In the genomic region with DNA sequence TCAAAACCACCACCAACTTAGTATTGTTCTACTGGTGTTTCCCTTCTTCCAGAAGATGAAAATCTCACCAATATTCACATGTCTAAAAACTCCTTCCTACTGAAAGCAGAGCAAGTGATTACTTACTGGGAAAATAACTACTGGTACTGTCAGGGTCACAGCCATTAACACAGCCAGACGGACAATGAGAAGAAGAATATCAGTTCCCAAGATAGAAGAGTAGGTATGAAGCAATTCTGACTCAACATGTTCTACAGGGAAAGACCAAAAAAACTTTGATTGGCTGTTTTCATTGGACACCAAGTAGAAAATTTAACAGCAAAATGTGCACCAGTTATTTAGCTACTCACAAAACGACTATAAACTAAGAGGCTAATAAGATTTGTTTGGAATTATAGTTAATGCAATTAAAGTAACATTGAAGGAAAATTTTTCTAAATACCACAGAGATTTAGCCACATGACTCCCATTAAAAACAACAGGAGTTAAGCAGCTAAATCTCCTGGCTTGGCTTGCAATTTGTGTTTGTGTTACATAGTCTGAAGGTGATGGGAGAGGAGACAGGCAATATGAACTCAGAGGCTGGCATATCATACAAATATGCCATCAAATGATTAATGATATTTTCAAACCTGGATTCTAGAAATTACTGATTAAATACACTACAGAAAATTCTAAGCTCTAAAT, we compare ENCODE assay signal across 11 cellular contexts. TPM values are rescaled to one million over a fixed set of nuclear protein-coding genes. Genes with fewer than 3 reads are reported as not detected.
DNase-seq lines count a peak whose midpoint lies in the region; FAIRE-seq and TF ChIP-seq lines count a peak whose summit lies in the region.
"Had no signal": no experiment of that assay in that cellular context is flagged by ENCODE, and none has a peak within 500 bp of the region (broad histone marks: within the 10 kb centered on the region; RNA-seq: fewer than 3 reads in every experiment).

No MANE protein-coding gene starts in this region.

- peaks cover 40% of the 10 kb centered on the region for H4K20me1 ChIP-seq in keratinocyte (ENCODE audit: control insufficient read depth, extremely low read depth, insufficient read depth, low read length)

- intact Hi-C loops in MCF 10A (cut with micrococcal nuclease) (no loop called here), breast epithelium (cut with DNase I; ENCODE audit: low total_unique reads) (no loop called here)
- intact Hi-C loops in activated T-helper 1 cell treated with anti-CD3 and anti-CD28 coated beads, Interleukin-12 subunit alpha, Interleukin-12 subunit beta, Interleukin-2, Interleukin-4 antibody, amounts not matched to agents 30 ng/mL and 10 ng/mL and 1 ng/mL, durations not matched to agents 14 hours and 24 hours and 36 hours (cut with micrococcal nuclease) = loop anchor here (5.0 kb wide), 1 partner anchor 236 kb away; no protein-coding TSS in a partner anchor

- H3K36me3 ChIP-seq in breast epithelium (peaks cover 29% of the 10 kb centered on the region), keratinocyte (ENCODE audit: control insufficient read depth in 2 of 2, extremely low read depth in 1 of 2, insufficient read depth in 2 of 2, low read length in 2 of 2) (peaks cover 26 to 56% of the 10 kb centered on the region in 2 experiments), urinary bladder (ENCODE audit: insufficient read depth) (peaks cover 18% of the 10 kb centered on the region)

- no peaks in the 10 kb centered on the region for H3K27me3 ChIP-seq in breast epithelium
- no peaks in the 10 kb centered on the region for H3K27me3 ChIP-seq in keratinocyte (ENCODE audit: control insufficient read depth, extremely low read depth, insufficient read depth, low read length)
- H3K27me3 ChIP-seq: BLaER1 treated with 17β-estradiol and CSF1 and Interleukin-3, amounts not matched to agents 10 nM and 100 nM had no signal

- FAIRE-seq in keratinocyte (lab: Jason Lieb, UNC) = no peak
- FAIRE-seq: colon had no signal

- no peak overlapping the region for H3K4me3 ChIP-seq in breast epithelium
- no peak overlapping the region for H3K4me3 ChIP-seq in keratinocyte (ENCODE audit: control insufficient read depth in 2 of 3, extremely low read depth in 1 of 3, insufficient read depth in 2 of 3, low read depth in 1 of 3, low read length in 3 of 3)
- H3K4me3 ChIP-seq in urinary bladder (ENCODE audit: low read depth, low read length) = no peak overlapping the region
- H3K4me3 ChIP-seq: BLaER1 treated with 17β-estradiol and CSF1 and Interleukin-3, amounts not matched to agents 10 nM and 100 nM had no signal

- no peaks in the 10 kb centered on the region for H3K9me3 Mint-ChIP-seq in MCF 10A (ENCODE audit: unreplicated experiment)
- no peaks in the 10 kb centered on the region for H3K9me3 Mint-ChIP-seq in activated T-helper 1 cell treated with anti-CD3 and anti-CD28 coated beads, Interleukin-12 subunit alpha, Interleukin-12 subunit beta, Interleukin-2, Interleukin-4 antibody, amounts not matched to agents 30 ng/mL and 10 ng/mL and 1 ng/mL, durations not matched to agents 14 hours and 24 hours and 36 hours

- WGBS in urinary bladder = 48% methylated on average over 2 of the region's 2 CpGs

- H3K36me3 Mint-ChIP-seq in MCF 10A (ENCODE audit: insufficient read depth, unreplicated experiment) = peaks cover 100% of the 10 kb centered on the region
- H3K36me3 Mint-ChIP-seq in activated T-helper 1 cell treated with anti-CD3 and anti-CD28 coated beads, Interleukin-12 subunit alpha, Interleukin-12 subunit beta, Interleukin-2, Interleukin-4 antibody, amounts not matched to agents 30 ng/mL and 10 ng/mL and 1 ng/mL, durations not matched to agents 14 hours and 24 hours and 36 hours (ENCODE audit: low read depth) = peaks cover 80% of the 10 kb centered on the region

- no peak overlapping the region for H3K4me2 ChIP-seq in keratinocyte (ENCODE audit: control insufficient read depth, extremely low read depth, insufficient read depth, low read depth, low read length)

- peaks cover 0 to 9% of the 10 kb centered on the region in 2 donors for H3K4me1 ChIP-seq in breast epithelium
- peaks cover 50% of the 10 kb centered on the region for H3K4me1 ChIP-seq in keratinocyte (ENCODE audit: control insufficient read depth, extremely low read depth, insufficient read depth, low read length)
- H3K4me1 ChIP-seq in urinary bladder (ENCODE audit: insufficient read depth) = peaks cover 1% of the 10 kb centered on the region

- H3K9me3 ChIP-seq in breast epithelium (no peaks in the 10 kb centered on the region), keratinocyte (ENCODE audit: control insufficient read depth, low read depth, low read length) (no peaks in the 10 kb centered on the region)
- H3K9me3 ChIP-seq: BLaER1 treated with 17β-estradiol and CSF1 and Interleukin-3, amounts not matched to agents 10 nM and 100 nM had no signal

- TF ChIP-seq POLR2A in breast epithelium (IDR thresholded peaks at IDR 0.05) = no peak

- peaks cover 25% of the 10 kb centered on the region for H3K4me1 Mint-ChIP-seq in MCF 10A (ENCODE audit: insufficient read depth, unreplicated experiment)
- H3K4me1 Mint-ChIP-seq in activated T-helper 1 cell treated with anti-CD3 and anti-CD28 coated beads, Interleukin-12 subunit alpha, Interleukin-12 subunit beta, Interleukin-2, Interleukin-4 antibody, amounts not matched to agents 30 ng/mL and 10 ng/mL and 1 ng/mL, durations not matched to agents 14 hours and 24 hours and 36 hours (ENCODE audit: low read depth) = peaks cover 60% of the 10 kb centered on the region

- TF ChIP-seq CTCF in MCF 10A (IDR thresholded peaks at IDR 0.05; ENCODE audit: unreplicated experiment) = no peak
- no peak for TF ChIP-seq CTCF in breast epithelium (IDR thresholded peaks at IDR 0.05)
- no peak for TF ChIP-seq CTCF in keratinocyte (optimal IDR thresholded peaks at IDR 0.05 in 1 of 3, IDR thresholded peaks at IDR 0.05 in 1 of 3, conservative IDR thresholded peaks at IDR 0.05 in 1 of 3; ENCODE audit: extremely low read depth in 1 of 3, insufficient read depth in 2 of 3, low read length in 3 of 3)

- peak overlapping the region; percentile 48 for H3K4me3 Mint-ChIP-seq in MCF 10A (ENCODE audit: unreplicated experiment)
- no peak overlapping the region for H3K4me3 Mint-ChIP-seq in activated T-helper 1 cell treated with anti-CD3 and anti-CD28 coated beads, Interleukin-12 subunit alpha, Interleukin-12 subunit beta, Interleukin-2, Interleukin-4 antibody, amounts not matched to agents 30 ng/mL and 10 ng/mL and 1 ng/mL, durations not matched to agents 14 hours and 24 hours and 36 hours

- H2AFZ ChIP-seq in keratinocyte (ENCODE audit: control insufficient read depth, low read length) = no peak overlapping the region

- CTCF ChIA-PET in MCF 10A (lab: Yijun Ruan, JAX) = interaction anchor here (0.6 to 1.1 kb wide), 4 partner anchors 99 to 211 kb away, joined by 3 read pairs; no protein-coding TSS in a partner anchor

- H3K9me1 ChIP-seq in keratinocyte (ENCODE audit: control insufficient read depth, extremely low read depth, insufficient read depth, low read length) = no peaks in the 10 kb centered on the region

- dilution Hi-C loops in keratinocyte (cut with MboI; ENCODE audit: extremely low pct_ligation_motif_present, low sequenced_read_pairs) = no loop called here

- no peak overlapping the region for H3K9ac ChIP-seq in keratinocyte (ENCODE audit: control insufficient read depth, extremely low read depth, insufficient read depth, low read length)
- H3K9ac ChIP-seq: BLaER1 treated with 17β-estradiol and CSF1 and Interleukin-3, amounts not matched to agents 10 nM and 100 nM had no signal

- H3K27me3 Mint-ChIP-seq in MCF 10A (ENCODE audit: insufficient read depth, unreplicated experiment) = no peaks in the 10 kb centered on the region
- H3K27me3 Mint-ChIP-seq in activated T-helper 1 cell treated with anti-CD3 and anti-CD28 coated beads, Interleukin-12 subunit alpha, Interleukin-12 subunit beta, Interleukin-2, Interleukin-4 antibody, amounts not matched to agents 30 ng/mL and 10 ng/mL and 1 ng/mL, durations not matched to agents 14 hours and 24 hours and 36 hours (ENCODE audit: insufficient read depth) = no peaks in the 10 kb centered on the region

- H3K27ac Mint-ChIP-seq in MCF 10A (ENCODE audit: low read depth, unreplicated experiment) = peak overlapping the region; percentile 85
- H3K27ac Mint-ChIP-seq in activated T-helper 1 cell treated with anti-CD3 and anti-CD28 coated beads, Interleukin-12 subunit alpha, Interleukin-12 subunit beta, Interleukin-2, Interleukin-4 antibody, amounts not matched to agents 30 ng/mL and 10 ng/mL and 1 ng/mL, durations not matched to agents 14 hours and 24 hours and 36 hours = peak overlapping the region; percentile 63

- POLR2A ChIA-PET in MCF 10A (lab: Yijun Ruan, JAX) = interaction anchor here (0.7 to 12.5 kb wide), 23 partner anchors 8 to 570 kb away, joined by 3 to 497 read pairs (median 5); a partner anchor contains a TSS

- H3K27ac ChIP-seq in breast epithelium (no peak overlapping the region), keratinocyte (ENCODE audit: control insufficient read depth, insufficient read depth, low read length) (peak overlapping the region; percentile 26), urinary bladder (ENCODE audit: low read depth) (peak overlapping the region; percentile 10)
- H3K27ac ChIP-seq: BLaER1 treated with 17β-estradiol and CSF1 and Interleukin-3, amounts not matched to agents 10 nM and 100 nM had no signal

- H3K79me2 ChIP-seq in keratinocyte (ENCODE audit: control insufficient read depth, insufficient read depth, low read length) = peaks cover 12% of the 10 kb centered on the region

- no TSS peak for BruUV-seq in MCF 10A (replicated peaks; lab: Mats Ljungman, UMichigan)

- peak; percentile 49 for DNase-seq in MCF 10A (ENCODE audit: unreplicated experiment)
- no peak for DNase-seq in breast epithelium (ENCODE audit: low spot score in 2 of 2)
- no peak for DNase-seq in activated T-helper 1 cell treated with anti-CD3 and anti-CD28 coated beads, Interleukin-12 subunit alpha, Interleukin-12 subunit beta, Interleukin-2, Interleukin-4 antibody, amounts not matched to agents 30 ng/mL and 10 ng/mL and 1 ng/mL, durations not matched to agents 14 hours and 24 hours and 36 hours (ENCODE audit: low spot score)
- DNase-seq in keratinocyte (ENCODE audit: low read depth, low spot score) = peak; percentile 32
- no peak for DNase-seq in T-helper 1 cell
- DNase-seq in activated CD4-positive, CD25-positive, alpha-beta regulatory T cell treated with anti-CD3 and anti-CD28 coated beads, Interleukin-2, amount 50 U/mL, for 72 hours = no peak
- DNase-seq in activated CD8-positive, alpha-beta memory T cell treated with anti-CD3 and anti-CD28 coated beads, Interleukin-2, amount 50 U/mL, for 4 hours = no peak
- DNase-seq: NCI-H524 treated with DMSO at 0.1 percent for 48 hours had no signal

RNA-seq across cellular contexts. Expression of a gene that starts 9.5 kb away (rescaled TPM):
- total RNA-seq in MCF 10A (2022) = 817 and 1,070 TPM in 2 replicates
- total RNA-seq in breast epithelium = 100 to 1,000 TPM; 250 to 424 (median 399) TPM
- total RNA-seq in activated T-helper 1 cell treated with anti-CD3 and anti-CD28 coated beads, Interleukin-12 subunit alpha, Interleukin-12 subunit beta, Interleukin-2, Interleukin-4 antibody, amounts not matched to agents 30 ng/mL and 10 ng/mL and 1 ng/mL, durations not matched to agents 14 hours and 24 hours and 36 hours = 157 and 161 TPM in 2 replicates
- 213 to 577 TPM (median 375 TPM) in 3 replicates for polyA plus RNA-seq in keratinocyte
- polyA plus RNA-seq in keratinocyte (2011; ENCODE audit: low read depth) = 528 TPM
- 64.1 and 143 TPM in 2 replicates for polyA plus RNA-seq in keratinocyte (2011; cell fraction: cytosol; rRNA removed)
- polyA plus RNA-seq in keratinocyte (2011; cell fraction: nucleus; rRNA removed) = 720 and 1,040 TPM in 2 replicates
- polyA plus RNA-seq in keratinocyte (2012; ENCODE audit: low replicate concordance) = 229 and 376 TPM in 2 replicates
- polyA minus RNA-seq in keratinocyte = 238 to 790 TPM (median 512 TPM) in 3 replicates
- polyA minus RNA-seq in keratinocyte (2011; cell fraction: cytosol; rRNA and poly(A)+ RNA removed) = 139 TPM
- 1,093 and 1,815 TPM in 2 replicates for polyA minus RNA-seq in keratinocyte (2011; cell fraction: nucleus; rRNA and poly(A)+ RNA removed)
- total RNA-seq in urinary bladder = 471 TPM
- polyA plus RNA-seq in urinary bladder = 128 TPM

Comparison
In these comparisons a context has a peak if more than half of its experiments do, and no peak if none do; other contexts are left out.
1. DNase-seq: peak in MCF 10A (single experiment) and keratinocyte (single experiment); none in breast epithelium (0 of 2), activated T-helper 1 cell treated with anti-CD3 and anti-CD28 coated beads, Interleukin-12 subunit alpha, Interleukin-12 subunit beta, Interleukin-2, Interleukin-4 antibody, amounts not matched to agents 30 ng/mL and 10 ng/mL and 1 ng/mL, durations not matched to agents 14 hours and 24 hours and 36 hours (single experiment), T-helper 1 cell (0 of 5), activated CD4-positive, CD25-positive, alpha-beta regulatory T cell treated with anti-CD3 and anti-CD28 coated beads, Interleukin-2, amount 50 U/mL, for 72 hours (single experiment) and activated CD8-positive, alpha-beta memory T cell treated with anti-CD3 and anti-CD28 coated beads, Interleukin-2, amount 50 U/mL, for 4 hours (single experiment).
2. H3K27ac ChIP-seq: peak in keratinocyte (single experiment) and urinary bladder (single experiment); none in breast epithelium (0 of 2).